In the genomic region with DNA sequence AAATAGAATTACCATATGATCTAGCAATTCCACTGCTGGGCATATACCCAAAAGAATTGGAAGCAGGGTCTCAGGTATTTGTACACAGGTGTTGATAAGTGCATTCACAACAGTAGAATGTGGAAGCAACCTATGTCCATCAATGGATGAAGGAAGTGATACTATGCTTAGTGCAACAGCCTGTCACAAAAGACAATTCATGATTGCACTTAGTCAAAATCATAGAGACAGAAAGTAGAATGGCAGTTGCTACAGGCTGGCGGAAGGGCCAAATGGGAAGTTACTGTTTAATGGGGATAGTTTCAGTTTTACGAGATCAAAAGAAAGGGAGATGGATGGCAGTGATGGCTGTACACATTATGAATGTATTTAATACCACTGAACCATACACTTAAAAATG, we compare ENCODE assay signal across 1 cellular context.
TF ChIP-seq lines count a peak whose summit lies in the region.

No MANE protein-coding gene starts in this region.

TF ChIP-seq in HCT116, 20 proteins besides CTCF, POLR2A, EP300 and RAD21 (continued from another document):
- no peak for TF ChIP-seq TCF7L2 (IDR thresholded peaks at IDR 0.05; ENCODE audit: borderline replicate concordance, extremely low read depth, insufficient read depth, insufficient read length)
- no peak for TF ChIP-seq CBX3 (IDR thresholded peaks at IDR 0.05; ENCODE audit: low read depth)
- TF ChIP-seq, protein P1, sequence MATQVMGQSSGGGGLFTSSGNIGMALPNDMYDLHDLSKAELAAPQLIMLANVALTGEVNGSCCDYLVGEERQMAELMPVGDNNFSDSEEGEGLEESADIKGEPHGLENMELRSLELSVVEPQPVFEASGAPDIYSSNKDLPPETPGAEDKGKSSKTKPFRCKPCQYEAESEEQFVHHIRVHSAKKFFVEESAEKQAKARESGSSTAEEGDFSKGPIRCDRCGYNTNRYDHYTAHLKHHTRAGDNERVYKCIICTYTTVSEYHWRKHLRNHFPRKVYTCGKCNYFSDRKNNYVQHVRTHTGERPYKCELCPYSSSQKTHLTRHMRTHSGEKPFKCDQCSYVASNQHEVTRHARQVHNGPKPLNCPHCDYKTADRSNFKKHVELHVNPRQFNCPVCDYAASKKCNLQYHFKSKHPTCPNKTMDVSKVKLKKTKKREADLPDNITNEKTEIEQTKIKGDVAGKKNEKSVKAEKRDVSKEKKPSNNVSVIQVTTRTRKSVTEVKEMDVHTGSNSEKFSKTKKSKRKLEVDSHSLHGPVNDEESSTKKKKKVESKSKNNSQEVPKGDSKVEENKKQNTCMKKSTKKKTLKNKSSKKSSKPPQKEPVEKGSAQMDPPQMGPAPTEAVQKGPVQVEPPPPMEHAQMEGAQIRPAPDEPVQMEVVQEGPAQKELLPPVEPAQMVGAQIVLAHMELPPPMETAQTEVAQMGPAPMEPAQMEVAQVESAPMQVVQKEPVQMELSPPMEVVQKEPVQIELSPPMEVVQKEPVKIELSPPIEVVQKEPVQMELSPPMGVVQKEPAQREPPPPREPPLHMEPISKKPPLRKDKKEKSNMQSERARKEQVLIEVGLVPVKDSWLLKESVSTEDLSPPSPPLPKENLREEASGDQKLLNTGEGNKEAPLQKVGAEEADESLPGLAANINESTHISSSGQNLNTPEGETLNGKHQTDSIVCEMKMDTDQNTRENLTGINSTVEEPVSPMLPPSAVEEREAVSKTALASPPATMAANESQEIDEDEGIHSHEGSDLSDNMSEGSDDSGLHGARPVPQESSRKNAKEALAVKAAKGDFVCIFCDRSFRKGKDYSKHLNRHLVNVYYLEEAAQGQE (IDR thresholded peaks at IDR 0.05; ENCODE audit: low read depth): no peak
- TF ChIP-seq EZH2phosphoT487 (IDR thresholded peaks at IDR 0.05; ENCODE audit: borderline replicate concordance): no peak
- no peak for TF ChIP-seq ZFX (IDR thresholded peaks at IDR 0.05)
- no peak for TF ChIP-seq EGR1 (IDR thresholded peaks at IDR 0.05; ENCODE audit: low read depth)
- TF ChIP-seq ATF3 (IDR thresholded peaks at IDR 0.05): no peak
- TF ChIP-seq FOSL1 (IDR thresholded peaks at IDR 0.05; ENCODE audit: low read depth): no peak
- TF ChIP-seq EZH2 (IDR thresholded peaks at IDR 0.05): no peak
- TF ChIP-seq ELF1 (IDR thresholded peaks at IDR 0.05; ENCODE audit: borderline replicate concordance, low read depth): no peak
